Comparison of ENCODE assay signal across 1 cellular context in genomic region chr16:48366165-48367093, GRCh38.
TF ChIP-seq lines count a peak whose summit lies in the region.

No MANE protein-coding gene starts in this region.

TF ChIP-seq in H1, 55 proteins besides CTCF, POLR2A, EP300 and RAD21 (continued from another document):
- TF ChIP-seq RXRA (IDR thresholded peaks at IDR 0.05; ENCODE audit: insufficient read depth, low read depth, low read length) (no peak), MAFK (IDR thresholded peaks at IDR 0.05; ENCODE audit: low read depth, low read length) (no peak), CHD1 (IDR thresholded peaks at IDR 0.05; ENCODE audit: low read depth, low read length) (peak; percentile 62; the same call in 1 of the 2 replicates), ASH2L (IDR thresholded peaks at IDR 0.05; ENCODE audit: low read length) (peak; percentile 80), JUND (IDR thresholded peaks at IDR 0.05; ENCODE audit: low read length) (peak; percentile 69; the same call in 1 of the 2 replicates), GABPA (IDR thresholded peaks at IDR 0.05; ENCODE audit: borderline replicate concordance, insufficient read depth, low read length) (no peak), RFX5 (IDR thresholded peaks at IDR 0.05; ENCODE audit: borderline replicate concordance, low read depth, low read length) (no peak), TEAD4 (IDR thresholded peaks at IDR 0.05; ENCODE audit: low read depth, low read length) (no peak), SP4 (IDR thresholded peaks at IDR 0.05; ENCODE audit: low read length) (no peak), TBP (IDR thresholded peaks at IDR 0.05; ENCODE audit: low read depth, low read length) (0 out of 2 replicates have a peak, but pooled peaks have one; percentile 14), HDAC6 (IDR thresholded peaks at IDR 0.05; ENCODE audit: low read depth, low read length) (no peak), SUZ12 (IDR thresholded peaks at IDR 0.05; ENCODE audit: low read length) (no peak), JUN (IDR thresholded peaks at IDR 0.05; ENCODE audit: low read depth, low read length) (no peak), YY1 (IDR thresholded peaks at IDR 0.05; ENCODE audit: low read depth, low read length) (no peak), SRF (IDR thresholded peaks at IDR 0.05; ENCODE audit: low read depth, low read length) (no peak), RBBP5 (IDR thresholded peaks at IDR 0.05; ENCODE audit: borderline replicate concordance, low read depth, low read length) (0 out of 2 replicates have a peak, but pooled peaks have one; percentile 35), KDM4A (IDR thresholded peaks at IDR 0.05; ENCODE audit: low read depth, low read length, severe bottlenecking) (no peak), BACH1 (IDR thresholded peaks at IDR 0.05; ENCODE audit: low read length) (no peak), FOSL1 (IDR thresholded peaks at IDR 0.05; ENCODE audit: insufficient read depth, low read depth, low read length) (no peak), RNF2 (IDR thresholded peaks at IDR 0.05; ENCODE audit: borderline replicate concordance, low read depth, low read length, missing control alignments, poor library complexity, severe bottlenecking) (no peak), TAF7 (optimal IDR thresholded peaks at IDR 0.05; ENCODE audit: borderline replicate concordance, low read depth, low read length) (no peak), TCF12 (IDR thresholded peaks at IDR 0.05; ENCODE audit: low read depth, low read length) (no peak), CBX8 (IDR thresholded peaks at IDR 0.05; ENCODE audit: borderline replicate concordance, low read depth, low read length) (no peak), KDM5A (IDR thresholded peaks at IDR 0.05; ENCODE audit: low read length) (no peak), PHF8 (conservative IDR thresholded peaks at IDR 0.05; ENCODE audit: low read depth, low read length) (no peak), SIX5 (IDR thresholded peaks at IDR 0.05; ENCODE audit: low read depth, low read length) (no peak), POLR2AphosphoS5 (IDR thresholded peaks at IDR 0.05; ENCODE audit: low read depth, low read length) (peak; percentile 44), POU5F1 (IDR thresholded peaks at IDR 0.05; ENCODE audit: low read depth, low read length) (no peak), EGR1 (IDR thresholded peaks at IDR 0.05; ENCODE audit: borderline replicate concordance, low read depth, low read length) (no peak), CBX5 (IDR thresholded peaks at IDR 0.05; ENCODE audit: low read depth, low read length) (no peak), BRCA1 (IDR thresholded peaks at IDR 0.05; ENCODE audit: low read depth, low read length) (no peak), CREB1 (IDR thresholded peaks at IDR 0.05) (0 out of 2 replicates have a peak, but pooled peaks have one; percentile 14), SP1 (IDR thresholded peaks at IDR 0.05; ENCODE audit: low read depth, low read length) (no peak), SP2 (IDR thresholded peaks at IDR 0.05; ENCODE audit: low read length) (no peak), ZNF274 (IDR thresholded peaks at IDR 0.05; ENCODE audit: borderline replicate concordance, extremely low read depth, low read length) (no peak), NRF1 (IDR thresholded peaks at IDR 0.05; ENCODE audit: low read depth, low read length) (no peak), KDM1A (IDR thresholded peaks at IDR 0.05; ENCODE audit: borderline replicate concordance, low read length) (no peak), SIN3A (conservative IDR thresholded peaks at IDR 0.05 in 1 of 2, IDR thresholded peaks at IDR 0.05 in 1 of 2; ENCODE audit: low read depth in 1 of 2, low read length in 2 of 2) (no peak), SIRT6 (IDR thresholded peaks at IDR 0.05; ENCODE audit: low read length) (no peak), TAF1 (IDR thresholded peaks at IDR 0.05; ENCODE audit: low read depth, low read length) (no peak), CEBPB (IDR thresholded peaks at IDR 0.05; ENCODE audit: low read depth, low read length) (peak; percentile 89)
- TF ChIP-seq, protein P1, sequence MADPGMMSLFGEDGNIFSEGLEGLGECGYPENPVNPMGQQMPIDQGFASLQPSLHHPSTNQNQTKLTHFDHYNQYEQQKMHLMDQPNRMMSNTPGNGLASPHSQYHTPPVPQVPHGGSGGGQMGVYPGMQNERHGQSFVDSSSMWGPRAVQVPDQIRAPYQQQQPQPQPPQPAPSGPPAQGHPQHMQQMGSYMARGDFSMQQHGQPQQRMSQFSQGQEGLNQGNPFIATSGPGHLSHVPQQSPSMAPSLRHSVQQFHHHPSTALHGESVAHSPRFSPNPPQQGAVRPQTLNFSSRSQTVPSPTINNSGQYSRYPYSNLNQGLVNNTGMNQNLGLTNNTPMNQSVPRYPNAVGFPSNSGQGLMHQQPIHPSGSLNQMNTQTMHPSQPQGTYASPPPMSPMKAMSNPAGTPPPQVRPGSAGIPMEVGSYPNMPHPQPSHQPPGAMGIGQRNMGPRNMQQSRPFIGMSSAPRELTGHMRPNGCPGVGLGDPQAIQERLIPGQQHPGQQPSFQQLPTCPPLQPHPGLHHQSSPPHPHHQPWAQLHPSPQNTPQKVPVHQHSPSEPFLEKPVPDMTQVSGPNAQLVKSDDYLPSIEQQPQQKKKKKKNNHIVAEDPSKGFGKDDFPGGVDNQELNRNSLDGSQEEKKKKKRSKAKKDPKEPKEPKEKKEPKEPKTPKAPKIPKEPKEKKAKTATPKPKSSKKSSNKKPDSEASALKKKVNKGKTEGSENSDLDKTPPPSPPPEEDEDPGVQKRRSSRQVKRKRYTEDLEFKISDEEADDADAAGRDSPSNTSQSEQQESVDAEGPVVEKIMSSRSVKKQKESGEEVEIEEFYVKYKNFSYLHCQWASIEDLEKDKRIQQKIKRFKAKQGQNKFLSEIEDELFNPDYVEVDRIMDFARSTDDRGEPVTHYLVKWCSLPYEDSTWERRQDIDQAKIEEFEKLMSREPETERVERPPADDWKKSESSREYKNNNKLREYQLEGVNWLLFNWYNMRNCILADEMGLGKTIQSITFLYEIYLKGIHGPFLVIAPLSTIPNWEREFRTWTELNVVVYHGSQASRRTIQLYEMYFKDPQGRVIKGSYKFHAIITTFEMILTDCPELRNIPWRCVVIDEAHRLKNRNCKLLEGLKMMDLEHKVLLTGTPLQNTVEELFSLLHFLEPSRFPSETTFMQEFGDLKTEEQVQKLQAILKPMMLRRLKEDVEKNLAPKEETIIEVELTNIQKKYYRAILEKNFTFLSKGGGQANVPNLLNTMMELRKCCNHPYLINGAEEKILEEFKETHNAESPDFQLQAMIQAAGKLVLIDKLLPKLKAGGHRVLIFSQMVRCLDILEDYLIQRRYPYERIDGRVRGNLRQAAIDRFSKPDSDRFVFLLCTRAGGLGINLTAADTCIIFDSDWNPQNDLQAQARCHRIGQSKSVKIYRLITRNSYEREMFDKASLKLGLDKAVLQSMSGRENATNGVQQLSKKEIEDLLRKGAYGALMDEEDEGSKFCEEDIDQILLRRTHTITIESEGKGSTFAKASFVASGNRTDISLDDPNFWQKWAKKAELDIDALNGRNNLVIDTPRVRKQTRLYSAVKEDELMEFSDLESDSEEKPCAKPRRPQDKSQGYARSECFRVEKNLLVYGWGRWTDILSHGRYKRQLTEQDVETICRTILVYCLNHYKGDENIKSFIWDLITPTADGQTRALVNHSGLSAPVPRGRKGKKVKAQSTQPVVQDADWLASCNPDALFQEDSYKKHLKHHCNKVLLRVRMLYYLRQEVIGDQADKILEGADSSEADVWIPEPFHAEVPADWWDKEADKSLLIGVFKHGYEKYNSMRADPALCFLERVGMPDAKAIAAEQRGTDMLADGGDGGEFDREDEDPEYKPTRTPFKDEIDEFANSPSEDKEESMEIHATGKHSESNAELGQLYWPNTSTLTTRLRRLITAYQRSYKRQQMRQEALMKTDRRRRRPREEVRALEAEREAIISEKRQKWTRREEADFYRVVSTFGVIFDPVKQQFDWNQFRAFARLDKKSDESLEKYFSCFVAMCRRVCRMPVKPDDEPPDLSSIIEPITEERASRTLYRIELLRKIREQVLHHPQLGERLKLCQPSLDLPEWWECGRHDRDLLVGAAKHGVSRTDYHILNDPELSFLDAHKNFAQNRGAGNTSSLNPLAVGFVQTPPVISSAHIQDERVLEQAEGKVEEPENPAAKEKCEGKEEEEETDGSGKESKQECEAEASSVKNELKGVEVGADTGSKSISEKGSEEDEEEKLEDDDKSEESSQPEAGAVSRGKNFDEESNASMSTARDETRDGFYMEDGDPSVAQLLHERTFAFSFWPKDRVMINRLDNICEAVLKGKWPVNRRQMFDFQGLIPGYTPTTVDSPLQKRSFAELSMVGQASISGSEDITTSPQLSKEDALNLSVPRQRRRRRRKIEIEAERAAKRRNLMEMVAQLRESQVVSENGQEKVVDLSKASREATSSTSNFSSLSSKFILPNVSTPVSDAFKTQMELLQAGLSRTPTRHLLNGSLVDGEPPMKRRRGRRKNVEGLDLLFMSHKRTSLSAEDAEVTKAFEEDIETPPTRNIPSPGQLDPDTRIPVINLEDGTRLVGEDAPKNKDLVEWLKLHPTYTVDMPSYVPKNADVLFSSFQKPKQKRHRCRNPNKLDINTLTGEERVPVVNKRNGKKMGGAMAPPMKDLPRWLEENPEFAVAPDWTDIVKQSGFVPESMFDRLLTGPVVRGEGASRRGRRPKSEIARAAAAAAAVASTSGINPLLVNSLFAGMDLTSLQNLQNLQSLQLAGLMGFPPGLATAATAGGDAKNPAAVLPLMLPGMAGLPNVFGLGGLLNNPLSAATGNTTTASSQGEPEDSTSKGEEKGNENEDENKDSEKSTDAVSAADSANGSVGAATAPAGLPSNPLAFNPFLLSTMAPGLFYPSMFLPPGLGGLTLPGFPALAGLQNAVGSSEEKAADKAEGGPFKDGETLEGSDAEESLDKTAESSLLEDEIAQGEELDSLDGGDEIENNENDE (IDR thresholded peaks at IDR 0.05; ENCODE audit: insufficient replicate concordance, low read length), result peak; percentile 89
- TF ChIP-seq, protein P2, sequence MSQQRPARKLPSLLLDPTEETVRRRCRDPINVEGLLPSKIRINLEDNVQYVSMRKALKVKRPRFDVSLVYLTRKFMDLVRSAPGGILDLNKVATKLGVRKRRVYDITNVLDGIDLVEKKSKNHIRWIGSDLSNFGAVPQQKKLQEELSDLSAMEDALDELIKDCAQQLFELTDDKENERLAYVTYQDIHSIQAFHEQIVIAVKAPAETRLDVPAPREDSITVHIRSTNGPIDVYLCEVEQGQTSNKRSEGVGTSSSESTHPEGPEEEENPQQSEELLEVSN (IDR thresholded peaks at IDR 0.05), result no peak
- TF ChIP-seq, protein P3, sequence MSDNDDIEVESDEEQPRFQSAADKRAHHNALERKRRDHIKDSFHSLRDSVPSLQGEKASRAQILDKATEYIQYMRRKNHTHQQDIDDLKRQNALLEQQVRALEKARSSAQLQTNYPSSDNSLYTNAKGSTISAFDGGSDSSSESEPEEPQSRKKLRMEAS (IDR thresholded peaks at IDR 0.05), result peak; percentile 51; the same call in 1 of the 2 replicates
